Comparison of ENCODE assay signal across 37 cellular contexts in the genomic region with DNA sequence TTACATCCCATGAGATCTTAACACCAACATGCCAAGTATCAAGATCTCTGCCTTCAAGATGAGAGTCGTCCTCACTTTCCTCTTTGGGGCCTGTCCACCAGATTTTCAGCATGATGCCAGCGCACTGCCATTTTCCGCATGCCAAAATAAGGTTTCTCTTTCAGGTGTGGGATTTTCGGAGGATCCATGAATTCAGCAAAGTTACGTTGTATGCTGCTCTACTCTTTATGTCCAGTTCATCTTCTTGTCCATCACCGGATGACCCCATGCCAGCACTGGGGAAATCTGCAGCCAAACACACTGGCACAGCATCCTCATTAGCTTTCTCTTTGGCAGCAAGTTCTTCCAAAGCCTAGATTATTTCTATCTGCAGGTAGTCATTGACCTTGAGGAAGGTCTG. TPM values are rescaled to one million over a fixed set of nuclear protein-coding genes. Genes with fewer than 3 reads are reported as not detected.
"Had no signal": no experiment of that assay in that cellular context is flagged by ENCODE, and none has a peak within 500 bp of the region (broad histone marks: within the 10 kb centered on the region; RNA-seq: fewer than 3 reads in every experiment).

No MANE protein-coding gene starts in this region.

- H3K27me3 Mint-ChIP-seq: naive B cell had no signal

- H3K9me3 ChIP-seq: adrenal gland, ascending aorta, colonic mucosa, gastroesophageal sphincter, pancreas, prostate gland, sigmoid colon, suprapubic skin, tibial artery, upper lobe of right lung had no signal

- H3K36me3 ChIP-seq: adrenal gland, ascending aorta, cardiac muscle cell, colonic mucosa, gastroesophageal sphincter, pancreas, prostate gland, sigmoid colon, suprapubic skin, tibial artery, upper lobe of right lung, WERI-Rb-1 had no signal

- H3K4me3 Mint-ChIP-seq: activated naive CD4-positive, alpha-beta T cell treated with anti-CD3 and anti-CD28 coated beads for 36 hours; activated naive CD8-positive, alpha-beta T cell treated with anti-CD3 and anti-CD28 coated beads for 36 hours; brain; mesothelial cell of epicardium; T-helper 17 cell had no signal

- ATAC-seq: gastroesophageal sphincter, left cardiac atrium, pancreas, T-helper 17 cell, upper lobe of right lung had no signal

- H3K4me1 ChIP-seq: colonic mucosa, prostate gland had no signal

- H3K27ac Mint-ChIP-seq: activated naive CD4-positive, alpha-beta T cell treated with anti-CD3 and anti-CD28 coated beads for 36 hours; activated naive CD8-positive, alpha-beta T cell treated with anti-CD3 and anti-CD28 coated beads for 36 hours; mesothelial cell of epicardium; T-helper 17 cell had no signal

- H3K4me3 ChIP-seq: adrenal gland, ascending aorta, cardiac muscle cell, colonic mucosa, gastroesophageal sphincter, pancreas, prostate gland, sigmoid colon, suprapubic skin, tibial artery, upper lobe of right lung had no signal

- H3K27me3 ChIP-seq: adrenal gland, ascending aorta, colonic mucosa, gastroesophageal sphincter, pancreas, sigmoid colon, suprapubic skin, tibial artery, upper lobe of right lung had no signal

- H3K9me3 Mint-ChIP-seq: activated naive CD4-positive, alpha-beta T cell treated with anti-CD3 and anti-CD28 coated beads for 36 hours; activated naive CD8-positive, alpha-beta T cell treated with anti-CD3 and anti-CD28 coated beads for 36 hours; naive B cell had no signal

- H3K27ac ChIP-seq: adrenal gland, cardiac muscle cell, colonic mucosa, suprapubic skin, upper lobe of right lung, WERI-Rb-1 had no signal

- H3K36me3 Mint-ChIP-seq: activated naive CD8-positive, alpha-beta T cell treated with anti-CD3 and anti-CD28 coated beads for 36 hours had no signal

- FAIRE-seq: keratinocyte, pancreas, small intestine had no signal

- DNase-seq: activated CD4-positive, alpha-beta T cell treated with anti-CD3 and anti-CD28 coated beads for 48 hours; activated CD4-positive, alpha-beta T cell treated with anti-CD3 and anti-CD28 coated beads, Interleukin-2, amount 50 U/mL, for 48 hours; activated effector memory CD4-positive, alpha-beta T cell treated with anti-CD3 and anti-CD28 coated beads, Interleukin-2, amount 50 U/mL, for 16 hours; activated naive CD4-positive, alpha-beta T cell treated with anti-CD3 and anti-CD28 coated beads for 36 hours; activated naive CD8-positive, alpha-beta T cell treated with anti-CD3 and anti-CD28 coated beads for 36 hours; activated T-cell treated with anti-CD3 and anti-CD28 coated beads, Interleukin-2, amount 50 U/mL, for 48 hours; adrenal gland; cerebellar nuclear complex; colonic mucosa; effector memory CD4-positive, alpha-beta T cell; erythroblast; hippocampal formation; left cardiac atrium; mammary epithelial cell; naive B cell; nucleus accumbens; pancreas; retina; sigmoid colon; small intestine; stimulated activated CD4-positive, alpha-beta T cell treated with anti-CD3 and anti-CD28 coated beads, Interleukin-4, amount 100 ng/mL, for 24 hours; stimulated activated naive CD4-positive, alpha-beta T cell; T-helper 17 cell; T1000; tibial artery; upper lobe of right lung; WERI-Rb-1 had no signal

RNA-seq across cellular contexts. Expression of gene HAAO, which starts 4.9 kb away (rescaled TPM):
- total RNA-seq: dermis microvascular lymphatic vessel endothelial cell had no signal
- polyA plus RNA-seq: mammary epithelial cell, neural cell had no signal

RNA-seq across cellular contexts. Expression of gene OXER1, which starts 33.3 kb away (rescaled TPM):
- total RNA-seq: dermis microvascular lymphatic vessel endothelial cell had no signal
- polyA plus RNA-seq: keratinocyte, mammary epithelial cell, neural cell had no signal
